ENCODE assay signal across 1 cellular context in the genomic region with DNA sequence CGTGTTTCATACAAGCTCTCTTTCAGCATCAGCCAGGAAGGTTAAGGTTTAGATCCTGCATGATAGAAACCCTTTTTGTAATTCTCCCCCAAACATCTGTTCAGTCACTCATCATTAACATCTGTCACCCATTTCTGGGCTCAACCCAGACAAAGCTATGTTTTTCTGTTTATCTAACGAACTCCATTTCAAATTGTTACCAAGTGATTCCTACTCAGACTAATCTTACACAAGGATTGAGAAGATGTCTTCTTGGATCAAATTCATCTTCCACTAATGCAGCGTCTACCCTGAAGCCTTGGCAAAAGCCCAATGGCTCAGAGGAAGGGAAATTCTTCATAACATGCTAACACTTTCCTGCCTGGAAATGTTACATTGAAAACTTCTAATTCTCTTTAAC.
TF ChIP-seq lines count a peak whose summit lies in the region.

No MANE protein-coding gene starts in this region.

TF ChIP-seq in endothelial cell of umbilical vein, 7 proteins besides CTCF, POLR2A, EP300 and RAD21:
- no peak for TF ChIP-seq MYC (IDR thresholded peaks at IDR 0.05; ENCODE audit: low read depth, low read length)
- TF ChIP-seq, protein P1, sequence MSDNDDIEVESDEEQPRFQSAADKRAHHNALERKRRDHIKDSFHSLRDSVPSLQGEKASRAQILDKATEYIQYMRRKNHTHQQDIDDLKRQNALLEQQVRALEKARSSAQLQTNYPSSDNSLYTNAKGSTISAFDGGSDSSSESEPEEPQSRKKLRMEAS (IDR thresholded peaks at IDR 0.05; ENCODE audit: insufficient read depth, insufficient read length) = no peak
- no peak for TF ChIP-seq EZH2 (IDR thresholded peaks at IDR 0.05; ENCODE audit: borderline replicate concordance, low read depth, low read length, severe bottlenecking)
- no peak for TF ChIP-seq GATA2 (IDR thresholded peaks at IDR 0.05; ENCODE audit: insufficient read depth, insufficient read length, low read depth, low read length)
- no peak for TF ChIP-seq POLR2AphosphoS5 (IDR thresholded peaks at IDR 0.05; ENCODE audit: insufficient read depth, low read depth, low read length)
- no peak for TF ChIP-seq FOS (IDR thresholded peaks at IDR 0.05; ENCODE audit: borderline replicate concordance, insufficient read depth, low read length)
- no peak for TF ChIP-seq JUN (IDR thresholded peaks at IDR 0.05; ENCODE audit: borderline replicate concordance, insufficient read depth, insufficient read length, low read depth)
